ENCODE assay signal across 36 cellular contexts in genomic region chr15:94141802-94142201, GRCh38.
DNase-seq lines count a peak whose midpoint lies in the region; ATAC-seq, FAIRE-seq and TF ChIP-seq lines count a peak whose summit lies in the region.
"Had no signal": no experiment of that assay in that cellular context is flagged by ENCODE, and none has a peak within 500 bp of the region (broad histone marks: within the 10 kb centered on the region; RNA-seq: fewer than 3 reads in every experiment).

No MANE protein-coding gene starts in this region.

- WGBS in HepG2 (ENCODE audit: low lambda C conversion rate): 4% methylated on average over 2 of the region's 2 CpGs
- WGBS in right lobe of liver (ENCODE audit: insufficient coverage, low coverage, low lambda C conversion rate, missing lambda C conversion rate): 52% methylated on average over 2 of the region's 2 CpGs
- WGBS in A549 (ENCODE audit: missing lambda C conversion rate): 5% methylated on average over 2 of the region's 2 CpGs
- no CpG with 5 or more reads among the region's 2 CpGs for WGBS in IMR-90 (ENCODE audit: extremely low coverage in 2 of 2, insufficient read length in 1 of 2), 2 experiments
- 6% methylated on average over 2 of the region's 2 CpGs for WGBS in K562 (ENCODE audit: insufficient coverage, low coverage, missing lambda C conversion rate)

- no peak for TF ChIP-seq RAD21 in HepG2 (CRISPR knock-in tag; IDR thresholded peaks at IDR 0.05)
- no peak for TF ChIP-seq RAD21 in A549 (conservative IDR thresholded peaks at IDR 0.05 in 1 of 2, IDR thresholded peaks at IDR 0.05 in 1 of 2)
- no peak for TF ChIP-seq RAD21 in IMR-90 (IDR thresholded peaks at IDR 0.05; ENCODE audit: low read length)
- no peak for TF ChIP-seq RAD21 in K562 (CRISPR knock-in tag; conservative IDR thresholded peaks at IDR 0.05 in 1 of 2, IDR thresholded peaks at IDR 0.05 in 1 of 2)

- H3K9me1 ChIP-seq in IMR-90 (ENCODE audit: insufficient read depth, low read length): no peaks in the 10 kb centered on the region
- H3K9me1 ChIP-seq in K562 (ENCODE audit: control insufficient read depth, insufficient read depth, low read length): no peaks in the 10 kb centered on the region

- H2BK120ac ChIP-seq in IMR-90 (ENCODE audit: low read depth, low read length): no peak overlapping the region

- no peak overlapping the region for H2AK5ac ChIP-seq in IMR-90 (ENCODE audit: low read depth, low read length)

- no peak overlapping the region for H2BK5ac ChIP-seq in IMR-90 (ENCODE audit: low read depth, low read length, poor library complexity, severe bottlenecking)

- H3K23ac ChIP-seq in IMR-90 (ENCODE audit: low read depth, low read length): no peak overlapping the region

- H4K8ac ChIP-seq in IMR-90 (ENCODE audit: low read depth in 2 of 2, low read length in 2 of 2): no peak overlapping the region

- no peaks in the 10 kb centered on the region for H4K20me1 ChIP-seq in HepG2 (ENCODE audit: insufficient read depth, low read length)
- no peaks in the 10 kb centered on the region for H4K20me1 ChIP-seq in IMR-90 (ENCODE audit: insufficient read depth, low read length)
- no peaks in the 10 kb centered on the region for H4K20me1 ChIP-seq in K562 (replicated peaks; ENCODE audit: control insufficient read depth, insufficient read depth, low read length)
- no peaks in the 10 kb centered on the region for H4K20me1 ChIP-seq in neural progenitor cell (ENCODE audit: low read depth)
- H4K20me1 ChIP-seq: BLaER1; BLaER1 treated with 17β-estradiol and CSF1 and Interleukin-3, amounts not matched to agents 10 nM and 100 nM had no signal

- no peak overlapping the region for H3K4me3 ChIP-seq in HepG2 (replicated peaks in 1 of 3; ENCODE audit: insufficient read depth in 1 of 3, low read depth in 2 of 3, low read length in 3 of 3)
- no peak overlapping the region for H3K4me3 ChIP-seq in right lobe of liver
- no peak overlapping the region for H3K4me3 ChIP-seq in A549
- no peak overlapping the region for H3K4me3 ChIP-seq in IMR-90 (ENCODE audit: insufficient read depth, low read depth, low read length)
- no peak overlapping the region for H3K4me3 ChIP-seq in K562
- no peak overlapping the region for H3K4me3 ChIP-seq in neural progenitor cell
- H3K4me3 ChIP-seq: BLaER1; BLaER1 treated with 17β-estradiol and CSF1 and Interleukin-3, amounts not matched to agents 10 nM and 100 nM had no signal

- intact Hi-C loops in HepG2 (cut with micrococcal nuclease; ENCODE audit: unreplicated experiment): no loop called here
- intact Hi-C loops in right lobe of liver (cut with DNase I): no loop called here
- intact Hi-C loops in IMR-90 (cut with micrococcal nuclease): no loop called here
- intact Hi-C loops in K562 (cut with micrococcal nuclease): no loop called here

- H3K4me1 ChIP-seq in HepG2 (ENCODE audit: insufficient read depth, low read length): no peaks in the 10 kb centered on the region
- H3K4me1 ChIP-seq in right lobe of liver: no peaks in the 10 kb centered on the region
- no peaks in the 10 kb centered on the region for H3K4me1 ChIP-seq in A549
- no peaks in the 10 kb centered on the region for H3K4me1 ChIP-seq in IMR-90 (ENCODE audit: control insufficient read depth, insufficient read depth, low read length)
- H3K4me1 ChIP-seq in K562 (replicated peaks in 1 of 2; ENCODE audit: control insufficient read depth in 2 of 2, insufficient read depth in 2 of 2, low read length in 2 of 2): no peaks in the 10 kb centered on the region
- H3K4me1 ChIP-seq in neural progenitor cell: no peaks in the 10 kb centered on the region
- H3K4me1 ChIP-seq: BE2C, Caco-2 had no signal

- CTCF ChIA-PET in HepG2 (lab: Yijun Ruan, JAX; ENCODE audit: low intra/inter-chr PET ratio, low total read pairs): no interaction called here
- CTCF ChIA-PET in A549 (lab: Yijun Ruan, JAX): no interaction called here
- CTCF ChIA-PET in IMR-90 (lab: Yijun Ruan, JAX): no interaction called here
- CTCF ChIA-PET in K562 (lab: Yijun Ruan, JAX; ENCODE audit: low intra/inter-chr PET ratio): no interaction called here

- DNase-seq in HepG2 (ENCODE audit: low spot score) (no peak), right lobe of liver (no peak), A549 (ENCODE audit: low read depth in 1 of 2, low spot score in 1 of 2) (no peak), IMR-90 (no peak), K562 (ENCODE audit: extremely low read depth in 1 of 4, low spot score in 3 of 4) (no peak), SIG-M5 (lab: John Stamatoyannopoulos, UW) (no peak), neural progenitor cell (ENCODE audit: low spot score) (no peak), RPMI8226 (no peak)
- DNase-seq: 8988T; ACHN; AML-193; BE2C; C1 segment of cervical spinal cord; Caco-2; Calu3; CD4-positive, alpha-beta memory T cell; CD4-positive, alpha-beta T cell; CD4-positive, CD25-positive, alpha-beta regulatory T cell; CD8-positive, alpha-beta memory T cell; CD8-positive, alpha-beta T cell; COR-L47; DMS 273 treated with DMSO at 0.1 percent for 48 hours; DMS153; DMS53; DMS79; DMS79 treated with DMSO at 0.1 percent for 48 hours; DND-41; EL had no signal

- H3K27ac ChIP-seq in HepG2 (ENCODE audit: extremely low read length, insufficient read depth, low read length): no peak overlapping the region
- H3K27ac ChIP-seq in right lobe of liver: no peak overlapping the region
- H3K27ac ChIP-seq in A549: no peak overlapping the region
- no peak overlapping the region for H3K27ac ChIP-seq in IMR-90 (ENCODE audit: insufficient read depth, low read length)
- no peak overlapping the region for H3K27ac ChIP-seq in K562 (ENCODE audit: extremely low read depth, low read depth, low read length)
- no peak overlapping the region for H3K27ac ChIP-seq in neural progenitor cell
- H3K27ac ChIP-seq: 22Rv1; BLaER1; BLaER1 treated with 17β-estradiol and CSF1 and Interleukin-3, amounts not matched to agents 10 nM and 100 nM; C4-2B had no signal

- H2AK9ac ChIP-seq in IMR-90 (replicated peaks; ENCODE audit: low read depth, low read length, poor library complexity): no peak overlapping the region

- no peaks in the 10 kb centered on the region for H3K36me3 ChIP-seq in HepG2 (replicated peaks in 1 of 2; ENCODE audit: control insufficient read depth in 1 of 2, insufficient read depth in 2 of 2, low read length in 2 of 2)
- no peaks in the 10 kb centered on the region for H3K36me3 ChIP-seq in right lobe of liver
- H3K36me3 ChIP-seq in IMR-90 (ENCODE audit: control insufficient read depth, insufficient read depth, low read length): no peaks in the 10 kb centered on the region
- no peaks in the 10 kb centered on the region for H3K36me3 ChIP-seq in K562 (ENCODE audit: control insufficient read depth, insufficient read depth, low read length)
- no peaks in the 10 kb centered on the region for H3K36me3 ChIP-seq in neural progenitor cell
- H3K36me3 ChIP-seq: BE2C; BLaER1; BLaER1 treated with 17β-estradiol and CSF1 and Interleukin-3, amounts not matched to agents 10 nM and 100 nM had no signal

- H3K4me1 Mint-ChIP-seq in neural progenitor cell: no peaks in the 10 kb centered on the region
- H3K4me1 Mint-ChIP-seq: B cell; CD14-positive monocyte; CD4-positive, alpha-beta memory T cell; CD4-positive, CD25-positive, alpha-beta regulatory T cell; CD8-positive, alpha-beta memory T cell had no signal

- H4K5ac ChIP-seq in IMR-90 (ENCODE audit: low read depth, low read length): no peak overlapping the region

- no peak overlapping the region for H3K4ac ChIP-seq in IMR-90 (ENCODE audit: low read depth, low read length)

- peaks cover 2% of the 10 kb centered on the region for H3K9me3 Mint-ChIP-seq in neural progenitor cell

- H3K4me2 ChIP-seq in HepG2 (ENCODE audit: low read depth, low read length) (no peak overlapping the region), A549 (no peak overlapping the region), IMR-90 (ENCODE audit: low read depth, low read length) (no peak overlapping the region), K562 (ENCODE audit: insufficient read depth, low read length) (no peak overlapping the region), neural progenitor cell (no peak overlapping the region)
- H3K4me2 ChIP-seq: BLaER1; BLaER1 treated with 17β-estradiol and CSF1 and Interleukin-3, amounts not matched to agents 10 nM and 100 nM had no signal

- peaks cover 2% of the 10 kb centered on the region for H3K27me3 Mint-ChIP-seq in neural progenitor cell (ENCODE audit: insufficient read depth, low read depth)

- no peak overlapping the region for H3K18ac ChIP-seq in IMR-90 (ENCODE audit: low read depth, low read length)

- FAIRE-seq in HepG2 (lab: Jason Lieb, UNC) (no peak), A549 (lab: Jason Lieb, UNC) (no peak), K562 (lab: Jason Lieb, UNC) (no peak)
- FAIRE-seq: A204.1, D721Med had no signal

- H3K79me2 ChIP-seq in HepG2 (ENCODE audit: insufficient read depth, low read length) (no peaks in the 10 kb centered on the region), K562 (ENCODE audit: control insufficient read depth, insufficient read depth, low read length) (no peaks in the 10 kb centered on the region), neural progenitor cell (ENCODE audit: low read depth) (no peaks in the 10 kb centered on the region)

- no peak for TF ChIP-seq POLR2A in HepG2 (IDR thresholded peaks at IDR 0.05; ENCODE audit: insufficient read depth in 1 of 2, low read depth in 2 of 2, low read length in 2 of 2)
- TF ChIP-seq POLR2A in right lobe of liver (IDR thresholded peaks at IDR 0.05): no peak
- TF ChIP-seq POLR2A in A549 (IDR thresholded peaks at IDR 0.05; ENCODE audit: low read length): no peak
- TF ChIP-seq POLR2A in IMR-90 (IDR thresholded peaks at IDR 0.05; ENCODE audit: low read depth, low read length): no peak
- TF ChIP-seq POLR2A in K562 (conservative IDR thresholded peaks at IDR 0.05): no peak

- H3K79me1 ChIP-seq in IMR-90 (ENCODE audit: low read depth in 1 of 2, low read length in 2 of 2): no peaks in the 10 kb centered on the region

- H3K27me3 ChIP-seq in HepG2 (ENCODE audit: control insufficient read depth in 1 of 2, insufficient read depth in 2 of 2, low read length in 2 of 2): no peaks in the 10 kb centered on the region
- peaks cover 0 to 5% of the 10 kb centered on the region in 2 donors for H3K27me3 ChIP-seq in right lobe of liver
- no peaks in the 10 kb centered on the region for H3K27me3 ChIP-seq in IMR-90 (ENCODE audit: control insufficient read depth, insufficient read depth, low read length)
- H3K27me3 ChIP-seq in K562 (ENCODE audit: control insufficient read depth in 2 of 2, insufficient read depth in 2 of 2, low read length in 2 of 2): no peaks in the 10 kb centered on the region
- H3K27me3 ChIP-seq in neural progenitor cell: peaks cover 18% of the 10 kb centered on the region
- H3K27me3 ChIP-seq: BLaER1; BLaER1 treated with 17β-estradiol and CSF1 and Interleukin-3, amounts not matched to agents 10 nM and 100 nM had no signal

- H4K91ac ChIP-seq in IMR-90 (ENCODE audit: insufficient read depth, low read depth, low read length): no peak overlapping the region

- no peak overlapping the region for H3K14ac ChIP-seq in IMR-90 (replicated peaks; ENCODE audit: low read depth, low read length)

- TF ChIP-seq CTCF in HepG2 (CRISPR knock-in tag; IDR thresholded peaks at IDR 0.05): no peak
- no peak for TF ChIP-seq CTCF in right lobe of liver (IDR thresholded peaks at IDR 0.05)
- no peak for TF ChIP-seq CTCF in A549 (IDR thresholded peaks at IDR 0.05)
- TF ChIP-seq CTCF in IMR-90 (conservative IDR thresholded peaks at IDR 0.05; ENCODE audit: low read depth, low read length): no peak
- no peak for TF ChIP-seq CTCF in K562 (IDR thresholded peaks at IDR 0.05 in 2 of 3, conservative IDR thresholded peaks at IDR 0.05 in 1 of 3; ENCODE audit: insufficient read depth in 2 of 3, low read depth in 1 of 3, low read length in 3 of 3)
- no peak for TF ChIP-seq CTCF in neural progenitor cell (IDR thresholded peaks at IDR 0.05)

- no peak overlapping the region for H2BK20ac ChIP-seq in IMR-90 (ENCODE audit: low read depth, low read length)

- no peak overlapping the region for H3K56ac ChIP-seq in IMR-90 (ENCODE audit: extremely low read depth, insufficient read depth, low read length)

- H3K27ac Mint-ChIP-seq in neural progenitor cell: no peak overlapping the region
- H3K27ac Mint-ChIP-seq: B cell; CD14-positive monocyte; CD4-positive, alpha-beta T cell; CD4-positive, CD25-positive, alpha-beta regulatory T cell; CD8-positive, alpha-beta T cell had no signal

- POLR2A ChIA-PET in HepG2 (lab: Yijun Ruan, JAX) (no interaction called here), A549 (lab: Yijun Ruan, JAX) (no interaction called here), IMR-90 (lab: Charles Lee; ENCODE audit: unreplicated experiment) (no interaction called here), K562 (lab: Yijun Ruan, JAX) (no interaction called here)

- in situ Hi-C loops in HepG2 (cut with HindIII; ENCODE audit: extremely low pct_ligation_motif_present, low pct_unique_long_range_greater_than_20kb) (no loop called here), IMR-90 (cut with MboI; ENCODE audit: low sequenced_read_pairs) (no loop called here), K562 (cut with MboI) (no loop called here)

- H3K9ac ChIP-seq in HepG2 (ENCODE audit: insufficient read depth, low read depth, low read length): no peak overlapping the region
- no peak overlapping the region for H3K9ac ChIP-seq in IMR-90 (ENCODE audit: low read depth, low read length)
- no peak overlapping the region for H3K9ac ChIP-seq in K562 (ENCODE audit: insufficient read depth in 1 of 2, low read depth in 2 of 2, low read length in 2 of 2)
- no peak overlapping the region for H3K9ac ChIP-seq in neural progenitor cell
- H3K9ac ChIP-seq: BLaER1; BLaER1 treated with 17β-estradiol and CSF1 and Interleukin-3, amounts not matched to agents 10 nM and 100 nM had no signal

- no peaks in the 10 kb centered on the region for H3K9me3 ChIP-seq in HepG2 (ENCODE audit: low read length)
- no peaks in the 10 kb centered on the region for H3K9me3 ChIP-seq in right lobe of liver
- H3K9me3 ChIP-seq in A549: no peaks in the 10 kb centered on the region; the same call in 2 of the 3 replicates
- no peaks in the 10 kb centered on the region for H3K9me3 ChIP-seq in IMR-90 (ENCODE audit: control insufficient read depth, insufficient read depth, low read length)
- no peaks in the 10 kb centered on the region for H3K9me3 ChIP-seq in K562 (replicated peaks; ENCODE audit: control insufficient read depth, insufficient read depth, low read depth, low read length)
- H3K9me3 ChIP-seq in neural progenitor cell (ENCODE audit: low read depth): no peaks in the 10 kb centered on the region
- H3K9me3 ChIP-seq: BE2C, BLaER1 had no signal

- ATAC-seq in HepG2: no peak
- no peak for ATAC-seq in right lobe of liver
- no peak for ATAC-seq in A549
- ATAC-seq in IMR-90 (ENCODE audit: low read depth): no peak
- ATAC-seq in K562: no peak
- ATAC-seq: CD8-positive, alpha-beta T cell had no signal

- no peak overlapping the region for H3K4me3 Mint-ChIP-seq in neural progenitor cell
- H3K4me3 Mint-ChIP-seq: B cell; CD14-positive monocyte; CD4-positive, alpha-beta memory T cell; CD4-positive, alpha-beta T cell; CD8-positive, alpha-beta memory T cell; CD8-positive, alpha-beta T cell had no signal

- no peak for TF ChIP-seq EP300 in HepG2 (IDR thresholded peaks at IDR 0.05; ENCODE audit: low read depth in 2 of 2, low read length in 2 of 2)
- no peak for TF ChIP-seq EP300 in HepG2 (CRISPR knock-in tag; IDR thresholded peaks at IDR 0.05; ENCODE audit: borderline replicate concordance)
- TF ChIP-seq EP300 in A549 (IDR thresholded peaks at IDR 0.05): no peak
- TF ChIP-seq EP300 in K562 (IDR thresholded peaks at IDR 0.05; ENCODE audit: low read length): no peak

- no peak overlapping the region for H2BK15ac ChIP-seq in IMR-90 (ENCODE audit: low read depth, low read length)

- H3F3A ChIP-seq in neural progenitor cell (ENCODE audit: low read depth): no peaks in the 10 kb centered on the region

- dilution Hi-C loops in IMR-90 (cut with HindIII; ENCODE audit: low sequenced_read_pairs, unreplicated experiment): no loop called here

- no peaks in the 10 kb centered on the region for H3K36me3 Mint-ChIP-seq in neural progenitor cell
- H3K36me3 Mint-ChIP-seq: CD14-positive monocyte; CD4-positive, CD25-positive, alpha-beta regulatory T cell; CD8-positive, alpha-beta T cell had no signal

- no peak overlapping the region for H2AFZ ChIP-seq in HepG2 (ENCODE audit: low read length)
- no peak overlapping the region for H2AFZ ChIP-seq in IMR-90 (replicated peaks; ENCODE audit: low read length, poor library complexity)
- no peak overlapping the region for H2AFZ ChIP-seq in K562 (ENCODE audit: low read depth, low read length)
- no peak overlapping the region for H2AFZ ChIP-seq in neural progenitor cell (replicated peaks)

- BruUV-seq in HepG2 (replicated peaks; lab: Mats Ljungman, UMichigan) (no TSS peak), IMR-90 (replicated peaks; lab: Mats Ljungman, UMichigan) (no TSS peak), K562 (replicated peaks; lab: Mats Ljungman, UMichigan) (no TSS peak)

Comparison
In these comparisons a context has a peak if more than half of its experiments do, and no peak if none do; other contexts are left out.
1. Of the 241 proteins assayed by ChIP-seq in both HepG2 and K562: peak only in HepG2: none; only in K562: MAFG; in both: MAFF and MAFK; in neither: 238.